27 cellular contexts compared by ENCODE assay signal in genomic region chr5:127919006-127919796, GRCh38.
"Had no signal": no experiment of that assay in that cellular context is flagged by ENCODE, and none has a peak within 500 bp of the region (broad histone marks: within the 10 kb centered on the region; RNA-seq: fewer than 3 reads in every experiment).

No MANE protein-coding gene starts in this region.

- H3K36me3 Mint-ChIP-seq: activated CD4-positive, alpha-beta memory T cell treated with anti-CD3 and anti-CD28 coated beads for 36 hours; activated naive CD8-positive, alpha-beta T cell treated with anti-CD3 and anti-CD28 coated beads, Interleukin-2, amount 10 ng/mL, durations not matched to agents 7 days and 5 days; natural killer cell treated with Interleukin-12 subunit alpha and Interleukin-12 subunit beta and Interleukin-15 and Interleukin-18, amount 100 ng/mL, for 72 hours had no signal

- DNase-seq: activated CD4-positive, alpha-beta memory T cell treated with anti-CD3 and anti-CD28 coated beads for 36 hours; activated CD4-positive, alpha-beta T cell treated with anti-CD3 and anti-CD28 coated beads for 48 hours; activated CD4-positive, CD25-positive, alpha-beta regulatory T cell; activated naive CD4-positive, alpha-beta T cell treated with anti-CD3 and anti-CD28 coated beads for 36 hours; activated naive CD8-positive, alpha-beta T cell treated with anti-CD3 and anti-CD28 coated beads, Interleukin-2, amount 10 ng/mL, durations not matched to agents 7 days and 5 days; activated T-cell treated with anti-CD3 and anti-CD28 coated beads, Interleukin-2, amount 50 U/mL, for 48 hours; anterior cingulate cortex; body of pancreas; cortex of kidney; endodermal cell; erythroblast; glutamatergic neuron; hippocampal formation; kidney glomerular epithelial cell; left ventricle myocardium inferior; midbrain; pancreas; right lobe of liver; stimulated activated CD4-positive, alpha-beta T cell treated with anti-CD3 and anti-CD28 coated beads, Interleukin-1b, Interleukin-23, amount 100 ng/mL, for 48 hours; substantia nigra; T-helper 9 cell; thyroid gland had no signal

- H3K4me1 ChIP-seq: left ventricle myocardium inferior, right lobe of liver, thyroid gland had no signal

- H3K27ac ChIP-seq: body of pancreas, cardiac muscle cell, left ventricle myocardium inferior, neutrophil, pancreas, right lobe of liver, skin epidermis, thyroid gland had no signal

- H3K27ac Mint-ChIP-seq: activated CD4-positive, alpha-beta memory T cell treated with anti-CD3 and anti-CD28 coated beads for 36 hours; activated naive CD4-positive, alpha-beta T cell treated with anti-CD3 and anti-CD28 coated beads for 36 hours; activated naive CD8-positive, alpha-beta T cell treated with anti-CD3 and anti-CD28 coated beads, Interleukin-2, amount 10 ng/mL, durations not matched to agents 7 days and 5 days; endodermal cell; natural killer cell treated with Interleukin-12 subunit alpha and Interleukin-12 subunit beta and Interleukin-15 and Interleukin-18, amount 100 ng/mL, for 72 hours; stimulated activated naive CD8-positive, alpha-beta T cell treated with anti-CD3 and anti-CD28 coated beads, Interleukin-15, Interleukin-2, amounts not matched to agents 100 ng/mL and 50 ng/mL, for 24 hours had no signal

- H3K36me3 ChIP-seq: cardiac muscle cell, left ventricle myocardium inferior, neutrophil, pancreas, right lobe of liver, thyroid gland had no signal

- H3K27me3 ChIP-seq: body of pancreas, cardiac muscle cell, neutrophil, pancreas, right lobe of liver, thyroid gland had no signal

- H3K27me3 Mint-ChIP-seq: activated CD4-positive, alpha-beta memory T cell treated with anti-CD3 and anti-CD28 coated beads for 36 hours; natural killer cell treated with Interleukin-12 subunit alpha and Interleukin-12 subunit beta and Interleukin-15 and Interleukin-18, amount 100 ng/mL, for 72 hours; stimulated activated naive CD8-positive, alpha-beta T cell treated with anti-CD3 and anti-CD28 coated beads, Interleukin-15, Interleukin-2, amounts not matched to agents 100 ng/mL and 50 ng/mL, for 24 hours had no signal

- ATAC-seq: body of pancreas, pancreas had no signal

- H3K4me3 ChIP-seq: body of pancreas, cardiac muscle cell, left ventricle myocardium inferior, pancreas, right lobe of liver, skin epidermis, thyroid gland had no signal

- H3K9me3 ChIP-seq: body of pancreas, left ventricle myocardium inferior, neutrophil, pancreas, right lobe of liver, thyroid gland had no signal

- H3K4me3 Mint-ChIP-seq: activated CD4-positive, alpha-beta memory T cell treated with anti-CD3 and anti-CD28 coated beads for 36 hours; activated naive CD4-positive, alpha-beta T cell treated with anti-CD3 and anti-CD28 coated beads for 36 hours; activated naive CD8-positive, alpha-beta T cell treated with anti-CD3 and anti-CD28 coated beads, Interleukin-2, amount 10 ng/mL, durations not matched to agents 7 days and 5 days; endodermal cell; natural killer cell treated with Interleukin-12 subunit alpha and Interleukin-12 subunit beta and Interleukin-15 and Interleukin-18, amount 100 ng/mL, for 72 hours; stimulated activated naive CD8-positive, alpha-beta T cell treated with anti-CD3 and anti-CD28 coated beads, Interleukin-15, Interleukin-2, amounts not matched to agents 100 ng/mL and 50 ng/mL, for 24 hours had no signal

- FAIRE-seq: pancreas had no signal

- H3K9me3 Mint-ChIP-seq: activated CD4-positive, alpha-beta memory T cell treated with anti-CD3 and anti-CD28 coated beads for 36 hours; activated naive CD4-positive, alpha-beta T cell treated with anti-CD3 and anti-CD28 coated beads for 36 hours; activated naive CD8-positive, alpha-beta T cell treated with anti-CD3 and anti-CD28 coated beads, Interleukin-2, amount 10 ng/mL, durations not matched to agents 7 days and 5 days; endodermal cell; natural killer cell treated with Interleukin-12 subunit alpha and Interleukin-12 subunit beta and Interleukin-15 and Interleukin-18, amount 100 ng/mL, for 72 hours; stimulated activated naive CD8-positive, alpha-beta T cell treated with anti-CD3 and anti-CD28 coated beads, Interleukin-15, Interleukin-2, amounts not matched to agents 100 ng/mL and 50 ng/mL, for 24 hours had no signal
